Comparison of ENCODE assay signal across 1 cellular context in genomic region chrX:124216396-124217124, GRCh38.
TF ChIP-seq lines count a peak whose summit lies in the region.

No MANE protein-coding gene starts in this region.

TF ChIP-seq in WTC11, 78 proteins besides CTCF, POLR2A, EP300 and RAD21 (continued from another document):
- TF ChIP-seq, protein P1, sequence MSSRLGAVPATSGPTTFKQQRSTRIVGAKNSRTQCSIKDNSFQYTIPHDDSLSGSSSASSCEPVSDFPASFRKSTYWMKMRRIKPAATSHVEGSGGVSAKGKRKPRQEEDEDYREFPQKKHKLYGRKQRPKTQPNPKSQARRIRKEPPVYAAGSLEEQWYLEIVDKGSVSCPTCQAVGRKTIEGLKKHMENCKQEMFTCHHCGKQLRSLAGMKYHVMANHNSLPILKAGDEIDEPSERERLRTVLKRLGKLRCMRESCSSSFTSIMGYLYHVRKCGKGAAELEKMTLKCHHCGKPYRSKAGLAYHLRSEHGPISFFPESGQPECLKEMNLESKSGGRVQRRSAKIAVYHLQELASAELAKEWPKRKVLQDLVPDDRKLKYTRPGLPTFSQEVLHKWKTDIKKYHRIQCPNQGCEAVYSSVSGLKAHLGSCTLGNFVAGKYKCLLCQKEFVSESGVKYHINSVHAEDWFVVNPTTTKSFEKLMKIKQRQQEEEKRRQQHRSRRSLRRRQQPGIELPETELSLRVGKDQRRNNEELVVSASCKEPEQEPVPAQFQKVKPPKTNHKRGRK (CRISPR knock-in tag; IDR thresholded peaks at IDR 0.05; ENCODE audit: borderline replicate concordance), result no peak
- TF ChIP-seq ARID4B (CRISPR knock-in tag; IDR thresholded peaks at IDR 0.05; ENCODE audit: borderline replicate concordance), result no peak
- TF ChIP-seq ZNF396 (CRISPR knock-in tag; IDR thresholded peaks at IDR 0.05; ENCODE audit: borderline replicate concordance), result no peak
- no peak for TF ChIP-seq NR2C2 (CRISPR knock-in tag; IDR thresholded peaks at IDR 0.05)
- TF ChIP-seq TEAD4 (CRISPR knock-in tag; IDR thresholded peaks at IDR 0.05), result no peak
